ENCODE assay signal across 18 cellular contexts in the genomic region with DNA sequence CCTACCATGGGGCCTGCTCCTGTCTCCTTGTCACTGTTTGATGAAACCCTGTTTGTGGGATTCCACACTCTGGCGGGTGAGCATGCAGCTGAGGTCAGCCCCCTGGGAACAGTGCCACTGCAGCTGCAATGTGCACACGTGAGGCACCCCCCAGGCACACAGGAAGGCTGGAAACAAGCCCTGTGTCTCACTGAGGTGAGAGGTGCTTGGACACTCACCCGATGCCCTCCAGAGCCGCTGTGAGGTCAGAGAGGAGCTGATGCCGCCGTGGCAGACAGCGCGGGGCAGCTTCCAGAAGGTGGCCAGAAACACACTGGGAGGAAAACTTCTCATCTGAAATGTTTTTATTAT. TPM values are rescaled to one million over a fixed set of nuclear protein-coding genes. Genes with fewer than 3 reads are reported as not detected.
DNase-seq lines count a peak whose midpoint lies in the region; ATAC-seq and TF ChIP-seq lines count a peak whose summit lies in the region.
"Had no signal": no experiment of that assay in that cellular context is flagged by ENCODE, and none has a peak within 500 bp of the region (broad histone marks: within the 10 kb centered on the region; RNA-seq: fewer than 3 reads in every experiment).

No MANE protein-coding gene starts in this region.

- peak in 1 of 2 donors; percentile 24 for ATAC-seq in right cardiac atrium
- ATAC-seq in GM23338 = no peak
- ATAC-seq: upper lobe of right lung had no signal

- H3K27ac Mint-ChIP-seq in GM23338 = no peak overlapping the region
- H3K27ac Mint-ChIP-seq: H9 had no signal

- WGBS in right cardiac atrium = 61% methylated on average over 8 of the region's 8 CpGs
- 73 to 86% (median 75%) methylated on average over 8 of the region's 8 CpGs for WGBS in stomach, 5 donors

- H3K36me3 Mint-ChIP-seq in GM23338 (ENCODE audit: low read depth) = no peaks in the 10 kb centered on the region

- no peak overlapping the region for H3K4me3 ChIP-seq in Karpas-422 (ENCODE audit: low read length)
- no peak overlapping the region for H3K4me3 ChIP-seq in right cardiac atrium (ENCODE audit: low read length)
- H3K4me3 ChIP-seq in stomach = no peak overlapping the region
- H3K4me3 ChIP-seq in GM23338 = no peak overlapping the region
- no peak overlapping the region for H3K4me3 ChIP-seq in MM.1S (ENCODE audit: low read length)
- H3K4me3 ChIP-seq: dorsolateral prefrontal cortex, upper lobe of right lung had no signal

- H3K9me3 ChIP-seq in Karpas-422 (ENCODE audit: low read length) (no peaks in the 10 kb centered on the region), right cardiac atrium (ENCODE audit: control insufficient read depth, low read length) (no peaks in the 10 kb centered on the region), stomach (no peaks in the 10 kb centered on the region), MM.1S (replicated peaks; ENCODE audit: insufficient read depth, low read length) (no peaks in the 10 kb centered on the region)
- H3K9me3 ChIP-seq: upper lobe of right lung had no signal

- H3F3A ChIP-seq in GM23338 (replicated peaks; ENCODE audit: low read depth) (no peaks in the 10 kb centered on the region), MM.1S (ENCODE audit: insufficient read depth, low read length) (no peaks in the 10 kb centered on the region)

- intact Hi-C loops in right cardiac atrium (cut with DNase I) = no loop called here
- intact Hi-C loops in stomach (cut with DNase I; ENCODE audit: low total_unique reads) = no loop called here

- no peaks in the 10 kb centered on the region for H3K9me2 ChIP-seq in Karpas-422 (replicated peaks; ENCODE audit: insufficient read depth, low read length)
- no peaks in the 10 kb centered on the region for H3K9me2 ChIP-seq in GM23338 (ENCODE audit: insufficient read depth)
- no peaks in the 10 kb centered on the region for H3K9me2 ChIP-seq in MM.1S (replicated peaks; ENCODE audit: insufficient read depth, low read length)

- TF ChIP-seq POLR2A in stomach (IDR thresholded peaks at IDR 0.05) = no peak

- H4K20me1 ChIP-seq in Karpas-422 (ENCODE audit: insufficient read depth, low read depth, low read length) = peaks cover 23% of the 10 kb centered on the region; the same call in 1 of the 2 replicates
- no peaks in the 10 kb centered on the region for H4K20me1 ChIP-seq in GM23338 (replicated peaks; ENCODE audit: insufficient read depth)
- 0 out of 2 replicates have a peak, but pooled peaks cover 4% of the 10 kb centered on the region for H4K20me1 ChIP-seq in MM.1S (ENCODE audit: insufficient read depth, low read length)

- TF ChIP-seq EP300 in stomach (IDR thresholded peaks at IDR 0.05) = peak; percentile 49

- H3K27me3 Mint-ChIP-seq in GM23338 (ENCODE audit: insufficient read depth, low read depth, poor library complexity) = peaks cover 7% of the 10 kb centered on the region

- peak; percentile 54 for DNase-seq in Karpas-422
- DNase-seq in dermis microvascular lymphatic vessel endothelial cell (ENCODE audit: low read depth in 2 of 2) = peak; percentile 36 to 47
- DNase-seq in right cardiac atrium = peak; percentile 28 to 50 (median 41)
- no peak for DNase-seq in stomach
- DNase-seq in GM23338 (ENCODE audit: low spot score) = no peak
- no peak for DNase-seq in MM.1S
- DNase-seq in Ammon's horn (ENCODE audit: low spot score) = no peak
- DNase-seq: activated CD8-positive, alpha-beta memory T cell treated with anti-CD3 and anti-CD28 coated beads for 24 hours; activated gamma-delta T cell; dorsolateral prefrontal cortex; H9; KG1; mesenchymal stem cell; NCI-H1417; nucleus accumbens; stimulated activated CD4-positive, alpha-beta T cell treated with anti-CD3 and anti-CD28 coated beads, Interleukin-4, amount 100 ng/mL, for 24 hours; upper lobe of right lung had no signal

- no peak overlapping the region for H2AFZ ChIP-seq in Karpas-422 (ENCODE audit: low read length)
- H2AFZ ChIP-seq in GM23338 = no peak overlapping the region
- no peak overlapping the region for H2AFZ ChIP-seq in MM.1S (ENCODE audit: low read length)

- no peak overlapping the region for H3K9ac ChIP-seq in Karpas-422 (ENCODE audit: low read length)
- H3K9ac ChIP-seq in MM.1S (ENCODE audit: low read length) = no peak overlapping the region

- no peaks in the 10 kb centered on the region for H3K4me1 Mint-ChIP-seq in GM23338
- H3K4me1 Mint-ChIP-seq: H9 had no signal

- no peak for TF ChIP-seq CTCF in stomach (IDR thresholded peaks at IDR 0.05)
- no peak for TF ChIP-seq CTCF in GM23338 (conservative IDR thresholded peaks at IDR 0.05; ENCODE audit: low read depth in 2 of 2)
- no peak for TF ChIP-seq CTCF in MM.1S (IDR thresholded peaks at IDR 0.05; ENCODE audit: low read length)

- no peak overlapping the region for H3K27ac ChIP-seq in Karpas-422 (ENCODE audit: low read length)
- H3K27ac ChIP-seq in right cardiac atrium (ENCODE audit: low read length) = no peak overlapping the region
- peak overlapping the region in 3 of 5 donors; percentile 70 to 86 (median 74) for H3K27ac ChIP-seq in stomach
- H3K27ac ChIP-seq in GM23338 (ENCODE audit: low read depth) = no peak overlapping the region
- H3K27ac ChIP-seq in MM.1S (ENCODE audit: low read length) = no peak overlapping the region
- H3K27ac ChIP-seq: C4-2B, dorsolateral prefrontal cortex had no signal

- H3K4me1 ChIP-seq in Karpas-422 (ENCODE audit: low read length) (peaks cover 11% of the 10 kb centered on the region), right cardiac atrium (ENCODE audit: control insufficient read depth, insufficient read depth, low read length) (no peaks in the 10 kb centered on the region), stomach (peaks cover 0 to 88% (median 35%) of the 10 kb centered on the region in 4 donors), GM23338 (ENCODE audit: insufficient read depth) (no peaks in the 10 kb centered on the region), MM.1S (ENCODE audit: low read length) (no peaks in the 10 kb centered on the region)
- H3K4me1 ChIP-seq: upper lobe of right lung had no signal

- no peaks in the 10 kb centered on the region for H3K79me2 ChIP-seq in Karpas-422 (ENCODE audit: low read length)
- no peaks in the 10 kb centered on the region for H3K79me2 ChIP-seq in GM23338 (replicated peaks; ENCODE audit: insufficient read depth)
- no peaks in the 10 kb centered on the region for H3K79me2 ChIP-seq in MM.1S (ENCODE audit: low read length)

- H3K27me3 ChIP-seq in Karpas-422 (ENCODE audit: low read length) (no peaks in the 10 kb centered on the region), right cardiac atrium (ENCODE audit: control insufficient read depth, insufficient read depth) (no peaks in the 10 kb centered on the region), stomach (peaks cover 0 to 7% (median 0%) of the 10 kb centered on the region in 3 donors), GM23338 (ENCODE audit: insufficient read depth) (no peaks in the 10 kb centered on the region), MM.1S (replicated peaks; ENCODE audit: insufficient read depth, low read length) (peaks cover 99% of the 10 kb centered on the region)
- H3K27me3 ChIP-seq: dorsolateral prefrontal cortex, upper lobe of right lung had no signal

- H3K4me2 ChIP-seq in Karpas-422 (ENCODE audit: low read depth, low read length, poor library complexity, severe bottlenecking) = no peak overlapping the region
- no peak overlapping the region for H3K4me2 ChIP-seq in GM23338
- H3K4me2 ChIP-seq in MM.1S (ENCODE audit: low read depth, low read length) = no peak overlapping the region

- H3K36me3 ChIP-seq in Karpas-422 (ENCODE audit: insufficient read depth, low read length) (no peaks in the 10 kb centered on the region), stomach (no peaks in the 10 kb centered on the region), GM23338 (ENCODE audit: insufficient read depth) (no peaks in the 10 kb centered on the region), MM.1S (replicated peaks; ENCODE audit: insufficient read depth, low read length) (no peaks in the 10 kb centered on the region)
- H3K36me3 ChIP-seq: upper lobe of right lung had no signal

- H3K9me3 Mint-ChIP-seq in GM23338 = no peaks in the 10 kb centered on the region
- H3K9me3 Mint-ChIP-seq: H9 had no signal

- H3K4me3 Mint-ChIP-seq in GM23338 = no peak overlapping the region; the same call in 2 of the 3 replicates
- H3K4me3 Mint-ChIP-seq: H9 had no signal

TF ChIP-seq in GM23338, 12 proteins besides CTCF, POLR2A, EP300 and RAD21:
- no peak for TF ChIP-seq STAT1 (IDR thresholded peaks at IDR 0.05; ENCODE audit: unreplicated experiment)

RNA-seq across cellular contexts. Expression of a gene that starts 49.7 kb away (rescaled TPM):
- 12.2 and 48.7 TPM in 2 replicates for total RNA-seq in Karpas-422 (2014; rRNA removed; shearing (Covaris generic); ENCODE audit: low replicate concordance)
- total RNA-seq in dermis microvascular lymphatic vessel endothelial cell = 17.1 and 17.8 TPM in 2 replicates
- total RNA-seq in right cardiac atrium = 10 to 100 TPM; 19.2 to 26.5 (median 24.1) TPM
- 25.1 TPM for polyA plus RNA-seq in right cardiac atrium
- total RNA-seq in stomach = 10 to 100 TPM in 3 of 5 donors, 1 to 10 TPM in 2; 5.4 to 83.4 (median 13.4) TPM
- 10 to 100 TPM; 19.9 to 37.0 (median 24.4) TPM for polyA plus RNA-seq in stomach
- total RNA-seq in GM23338 (2014; rRNA removed; shearing (Covaris generic)) = 36.3 and 41.5 TPM in 2 replicates
- 46.9 and 48.0 TPM in 2 replicates for polyA plus RNA-seq in GM23338 (2016; fragmentation: Nextera tagmentation; extraction: Ambion mirVana)

Comparison
In these comparisons a context has a peak if more than half of its experiments do, and no peak if none do; other contexts are left out.
1. DNase-seq: peak in Karpas-422 (single experiment), dermis microvascular lymphatic vessel endothelial cell (2 of 2) and right cardiac atrium (3 of 3); none in stomach (single experiment), GM23338 (single experiment), MM.1S (single experiment) and Ammon's horn (single experiment).
2. H3K27ac ChIP-seq: peak in stomach (3 of 5); none in Karpas-422 (single experiment), right cardiac atrium (single experiment), GM23338 (single experiment) and MM.1S (single experiment).